In genomic region chr1:154221815-154222081, GRCh38 we compare ENCODE assay signal across 8 cellular contexts. TPM values are rescaled to one million over a fixed set of nuclear protein-coding genes. Genes with fewer than 3 reads are reported as not detected.
DNase-seq lines count a peak whose midpoint lies in the region; ATAC-seq and TF ChIP-seq lines count a peak whose summit lies in the region.

No MANE protein-coding gene starts in this region.

- H3K27ac Mint-ChIP-seq in activated CD4-positive, alpha-beta T cell treated with anti-CD3 and anti-CD28 coated beads, Interleukin-2, amount 10 ng/mL, durations not matched to agents 24 days and 14 days, result peak overlapping the region; percentile 95

- H3K4me1 Mint-ChIP-seq in activated CD4-positive, alpha-beta T cell treated with anti-CD3 and anti-CD28 coated beads, Interleukin-2, amount 10 ng/mL, durations not matched to agents 24 days and 14 days, result peaks cover 52% of the 10 kb centered on the region

- intact Hi-C loops in activated CD4-positive, alpha-beta T cell treated with anti-CD3 and anti-CD28 coated beads, Interleukin-2, amount 10 ng/mL, durations not matched to agents 24 days and 14 days (cut with micrococcal nuclease), result loop anchor here (2.0 to 10.0 kb wide), 2 partner anchors 337 to 383 kb away; partner anchors contain the start of genes ADAR and UBE2Q1
- intact Hi-C loops in prostate gland (cut with DNase I), result loop anchor here (2.0 kb wide), 1 partner anchor 51 kb away; the partner anchor contains the start of gene HAX1

- H3K9me3 ChIP-seq in prostate gland, result no peaks in the 10 kb centered on the region

- H3K4me3 ChIP-seq in prostate gland, result peak overlapping the region; percentile 88 to 93

- TF ChIP-seq POLR2A in prostate gland (IDR thresholded peaks at IDR 0.05), result no peak

- no peak for ATAC-seq in GM21423 (IDR thresholded peaks at IDR 0.05; ENCODE audit: unreplicated experiment)

- TF ChIP-seq CTCF in prostate gland (IDR thresholded peaks at IDR 0.05), result no peak

- H3K36me3 ChIP-seq in prostate gland, result peaks cover 0 to 4% of the 10 kb centered on the region in 2 donors

- peak overlapping the region; percentile 96 for H3K4me3 Mint-ChIP-seq in activated CD4-positive, alpha-beta T cell treated with anti-CD3 and anti-CD28 coated beads, Interleukin-2, amount 10 ng/mL, durations not matched to agents 24 days and 14 days

- H3K36me3 Mint-ChIP-seq in activated CD4-positive, alpha-beta T cell treated with anti-CD3 and anti-CD28 coated beads, Interleukin-2, amount 10 ng/mL, durations not matched to agents 24 days and 14 days (ENCODE audit: low read depth), result peaks cover 75% of the 10 kb centered on the region

- H3K27ac ChIP-seq in prostate gland, result peak overlapping the region; percentile 97 to 99

- no peaks in the 10 kb centered on the region for H3K27me3 ChIP-seq in prostate gland (replicated peaks; ENCODE audit: insufficient read depth)

- DNase-seq in activated CD4-positive, alpha-beta T cell treated with anti-CD3 and anti-CD28 coated beads, Interleukin-2, amount 10 ng/mL, durations not matched to agents 24 days and 14 days, result no peak
- no peak for DNase-seq in activated CD4-positive, alpha-beta T cell treated with anti-CD3 and anti-CD28 coated beads, Interleukin-2, amount 50 U/mL, for 1 hour
- DNase-seq in SW480 (ENCODE audit: low spot score) (peak; percentile 15), fibroblast of gingiva (ENCODE audit: low read depth) (peak; percentile 79), prostate gland (ENCODE audit: low spot score) (no peak), NCI-H510A (lab: John Stamatoyannopoulos, UW) (no peak), cerebellum (ENCODE audit: low spot score) (no peak)

- H3K4me1 ChIP-seq in prostate gland (replicated peaks), result peaks cover 3% of the 10 kb centered on the region

- peaks cover 3% of the 10 kb centered on the region for H3K27me3 Mint-ChIP-seq in activated CD4-positive, alpha-beta T cell treated with anti-CD3 and anti-CD28 coated beads, Interleukin-2, amount 10 ng/mL, durations not matched to agents 24 days and 14 days

- H3K9me3 Mint-ChIP-seq in activated CD4-positive, alpha-beta T cell treated with anti-CD3 and anti-CD28 coated beads, Interleukin-2, amount 10 ng/mL, durations not matched to agents 24 days and 14 days, result no peaks in the 10 kb centered on the region

- 0% methylated on average over 2 of the region's 2 CpGs for WGBS in prostate gland

RNA-seq across cellular contexts. Expression of gene UBAP2L, which starts 1.0 kb away (rescaled TPM):
- 277 and 281 TPM in 2 replicates for total RNA-seq in activated CD4-positive, alpha-beta T cell treated with anti-CD3 and anti-CD28 coated beads, Interleukin-2, amount 10 ng/mL, durations not matched to agents 24 days and 14 days
- total RNA-seq in prostate gland, result 100 to 1,000 TPM in 1 of 2 donors, 10 to 100 TPM in 1; 51.1 to 121 TPM
- total RNA-seq in cerebellum, result 84.7 TPM

RNA-seq across cellular contexts. Expression of gene CFAP141, which starts 15.6 kb away (rescaled TPM):
- total RNA-seq in activated CD4-positive, alpha-beta T cell treated with anti-CD3 and anti-CD28 coated beads, Interleukin-2, amount 10 ng/mL, durations not matched to agents 24 days and 14 days, result not detected in 2 replicates
- total RNA-seq in prostate gland, result not detected
- total RNA-seq in cerebellum, result not detected

RNA-seq across cellular contexts. Expression of gene TPM3, which starts 29.8 kb away (rescaled TPM):
- 633 and 635 TPM in 2 replicates for total RNA-seq in activated CD4-positive, alpha-beta T cell treated with anti-CD3 and anti-CD28 coated beads, Interleukin-2, amount 10 ng/mL, durations not matched to agents 24 days and 14 days
- 100 to 1,000 TPM; 147 to 277 TPM for total RNA-seq in prostate gland
- total RNA-seq in cerebellum, result 124 TPM

RNA-seq across cellular contexts. Expression of gene HAX1, which starts 50.7 kb away (rescaled TPM):
- 114 and 118 TPM in 2 replicates for total RNA-seq in activated CD4-positive, alpha-beta T cell treated with anti-CD3 and anti-CD28 coated beads, Interleukin-2, amount 10 ng/mL, durations not matched to agents 24 days and 14 days
- total RNA-seq in prostate gland (10 to 100 TPM; 95.2 to 96.6 TPM), cerebellum (31.3 TPM)

Comparison
In these comparisons a context has a peak if more than half of its experiments do, and no peak if none do; other contexts are left out.
1. DNase-seq: peak in SW480 (single experiment) and fibroblast of gingiva (single experiment); none in activated CD4-positive, alpha-beta T cell treated with anti-CD3 and anti-CD28 coated beads, Interleukin-2, amount 10 ng/mL, durations not matched to agents 24 days and 14 days (single experiment), activated CD4-positive, alpha-beta T cell treated with anti-CD3 and anti-CD28 coated beads, Interleukin-2, amount 50 U/mL, for 1 hour (single experiment), prostate gland (single experiment), NCI-H510A (single experiment) and cerebellum (single experiment).